ENCODE assay signal across 11 cellular contexts in genomic region chr5:102792705-102793104, GRCh38. TPM values are rescaled to one million over a fixed set of nuclear protein-coding genes. Genes with fewer than 3 reads are reported as not detected.
DNase-seq lines count a peak whose midpoint lies in the region; ATAC-seq, FAIRE-seq and TF ChIP-seq lines count a peak whose summit lies in the region.
"Had no signal": no experiment of that assay in that cellular context is flagged by ENCODE, and none has a peak within 500 bp of the region (broad histone marks: within the 10 kb centered on the region; RNA-seq: fewer than 3 reads in every experiment).

No MANE protein-coding gene starts in this region.

- POLR2A ChIA-PET in SK-N-SH (lab: Yijun Ruan, JAX) = no interaction called here

- intact Hi-C loops in pancreas (cut with DNase I) = no loop called here

- H3K9ac ChIP-seq in SK-N-SH = no peak overlapping the region

- peaks cover 16 to 23% of the 10 kb centered on the region in 2 experiments; a peak in 3 of 4 replicates for H3K4me1 ChIP-seq in SK-N-SH (ENCODE audit: control insufficient read depth in 1 of 2, insufficient read depth in 2 of 2, low read depth in 1 of 2, low read length in 1 of 2)
- H3K4me1 ChIP-seq in pancreas = peaks cover 0 to 7% (median 0%) of the 10 kb centered on the region in 3 donors

- no peak for DNase-seq in SK-N-SH
- peak; percentile 20 for DNase-seq in NB4 (ENCODE audit: low read depth)
- no peak for DNase-seq in central memory CD8-positive, alpha-beta T cell (ENCODE audit: low spot score in 2 of 2)
- no peak for DNase-seq in pancreas
- DNase-seq in C1 segment of cervical spinal cord (lab: John Stamatoyannopoulos, UW) = no peak
- DNase-seq in T1000 (lab: John Stamatoyannopoulos, UW) = no peak
- no peak for DNase-seq in GM19239 (ENCODE audit: insufficient read length, low spot score)
- DNase-seq: activated naive CD8-positive, alpha-beta T cell treated with anti-CD3 and anti-CD28 coated beads, Interleukin-2, amount 10 ng/mL, durations not matched to agents 7 days and 5 days; kidney glomerular epithelial cell had no signal

- no peaks in the 10 kb centered on the region for H3K9me3 Mint-ChIP-seq in central memory CD8-positive, alpha-beta T cell
- H3K9me3 Mint-ChIP-seq: activated naive CD8-positive, alpha-beta T cell treated with anti-CD3 and anti-CD28 coated beads, Interleukin-2, amount 10 ng/mL, durations not matched to agents 7 days and 5 days had no signal

- H3K4me2 ChIP-seq in SK-N-SH = no peak overlapping the region

- no peak for TF ChIP-seq EP300 in SK-N-SH (IDR thresholded peaks at IDR 0.05; ENCODE audit: borderline replicate concordance in 1 of 2, low read depth in 1 of 2, low read length in 1 of 2)

- peaks cover 7% of the 10 kb centered on the region for H3F3A ChIP-seq in SK-N-SH (replicated peaks; ENCODE audit: insufficient read depth)

- H3K27ac Mint-ChIP-seq in central memory CD8-positive, alpha-beta T cell (ENCODE audit: low read depth) = no peak overlapping the region
- H3K27ac Mint-ChIP-seq: activated naive CD8-positive, alpha-beta T cell treated with anti-CD3 and anti-CD28 coated beads, Interleukin-2, amount 10 ng/mL, durations not matched to agents 7 days and 5 days; CD4-positive, CD25-positive, alpha-beta regulatory T cell had no signal

- ATAC-seq in SK-N-SH treated with all-trans-retinoic acid at 6 μM for 48 hours (no peak), pancreas (peak; percentile 58 to 84 (median 71))
- ATAC-seq in central memory CD8-positive, alpha-beta T cell (replicated peaks; ENCODE audit: extremely low read depth, poor library complexity, severe bottlenecking) = peak; percentile 78

- no peaks in the 10 kb centered on the region for H3K27me3 ChIP-seq in SK-N-SH (ENCODE audit: insufficient read depth)
- H3K27me3 ChIP-seq in pancreas = no peaks in the 10 kb centered on the region

- peaks cover 26% of the 10 kb centered on the region for H3K4me1 Mint-ChIP-seq in central memory CD8-positive, alpha-beta T cell

- peak; percentile 49 for TF ChIP-seq CTCF in SK-N-SH (IDR thresholded peaks at IDR 0.05)
- TF ChIP-seq CTCF in NB4 (IDR thresholded peaks at IDR 0.05; ENCODE audit: low read depth, low read length) = no peak
- peak in 1 of 4 donors; percentile 12 for TF ChIP-seq CTCF in pancreas (IDR thresholded peaks at IDR 0.05)

- H3K4me3 Mint-ChIP-seq in central memory CD8-positive, alpha-beta T cell = no peak overlapping the region
- H3K4me3 Mint-ChIP-seq: activated naive CD8-positive, alpha-beta T cell treated with anti-CD3 and anti-CD28 coated beads, Interleukin-2, amount 10 ng/mL, durations not matched to agents 7 days and 5 days; CD4-positive, CD25-positive, alpha-beta regulatory T cell had no signal

- no peak overlapping the region for H3K27ac ChIP-seq in SK-N-SH (ENCODE audit: low read depth in 2 of 2, low read length in 1 of 2)
- no peak overlapping the region for H3K27ac ChIP-seq in pancreas

- peaks cover 38% of the 10 kb centered on the region for H3K79me2 ChIP-seq in SK-N-SH (ENCODE audit: insufficient read depth)

- H4K20me1 ChIP-seq in SK-N-SH (ENCODE audit: insufficient read depth) = no peaks in the 10 kb centered on the region

- CTCF ChIA-PET in SK-N-SH (lab: Yijun Ruan, JAX) = interaction anchor here (3.5 kb wide), 1 partner anchor 12 kb away, joined by 23 read pairs; no protein-coding TSS in a partner anchor

- H3K36me3 ChIP-seq in SK-N-SH (replicated peaks in 1 of 2; ENCODE audit: control insufficient read depth in 1 of 2, insufficient read depth in 2 of 2, low read length in 1 of 2) = no peaks in the 10 kb centered on the region
- no peaks in the 10 kb centered on the region for H3K36me3 ChIP-seq in pancreas

- H3K4me3 ChIP-seq in SK-N-SH (ENCODE audit: low read depth in 2 of 2, low read length in 1 of 2) = no peak overlapping the region
- H3K4me3 ChIP-seq in NB4 (ENCODE audit: low read depth, low read length) = no peak overlapping the region
- H3K4me3 ChIP-seq in pancreas = no peak overlapping the region

- no peaks in the 10 kb centered on the region for H3K9me2 ChIP-seq in SK-N-SH

- peak; percentile 56; the same call in 1 of the 2 replicates for TF ChIP-seq RAD21 in SK-N-SH (IDR thresholded peaks at IDR 0.05; ENCODE audit: low read length)

- H3K9me3 ChIP-seq in SK-N-SH (no peaks in the 10 kb centered on the region), pancreas (no peaks in the 10 kb centered on the region)

- FAIRE-seq in pancreas (lab: Jason Lieb, UNC) (no peak), GM19239 (lab: Jason Lieb, UNC) (no peak)

- no peaks in the 10 kb centered on the region for H3K36me3 Mint-ChIP-seq in central memory CD8-positive, alpha-beta T cell (ENCODE audit: insufficient read depth)
- H3K36me3 Mint-ChIP-seq: CD4-positive, CD25-positive, alpha-beta regulatory T cell had no signal

- no peak for TF ChIP-seq POLR2A in NB4 (IDR thresholded peaks at IDR 0.05; ENCODE audit: extremely low read depth, insufficient read length)

- H2AFZ ChIP-seq in SK-N-SH (ENCODE audit: low read depth) = no peak overlapping the region

- 92% methylated on average over 1 of the region's 1 CpG for WGBS in SK-N-SH (ENCODE audit: low lambda C conversion rate)
- WGBS in pancreas, 2 donors = 42 to 45% methylated on average over 1 of the region's 1 CpG

- H3K27me3 Mint-ChIP-seq in central memory CD8-positive, alpha-beta T cell = no peaks in the 10 kb centered on the region
- H3K27me3 Mint-ChIP-seq: activated naive CD8-positive, alpha-beta T cell treated with anti-CD3 and anti-CD28 coated beads, Interleukin-2, amount 10 ng/mL, durations not matched to agents 7 days and 5 days had no signal

TF ChIP-seq in SK-N-SH, 30 proteins besides CTCF, POLR2A, EP300 and RAD21:
- TF ChIP-seq SMC3 (IDR thresholded peaks at IDR 0.05; ENCODE audit: low read depth, low read length) = 0 out of 2 replicates have a peak, but pooled peaks have one; percentile 8
- TF ChIP-seq RFX5 (IDR thresholded peaks at IDR 0.05; ENCODE audit: low read length) = no peak

TF ChIP-seq in SK-N-SH treated with all-trans-retinoic acid at 6 μM for 48 hours, 23 proteins besides CTCF, POLR2A, EP300 and RAD21:
- no peak for TF ChIP-seq CSDC2 (CRISPR knock-in tag; IDR thresholded peaks at IDR 0.05)
- TF ChIP-seq ZNF8 (CRISPR knock-in tag; IDR thresholded peaks at IDR 0.05) = no peak
- TF ChIP-seq RARB (CRISPR knock-in tag; IDR thresholded peaks at IDR 0.05) = no peak
- TF ChIP-seq PPARA (CRISPR knock-in tag; IDR thresholded peaks at IDR 0.05; ENCODE audit: borderline replicate concordance) = no peak
- TF ChIP-seq CSRNP3 (CRISPR knock-in tag; IDR thresholded peaks at IDR 0.05) = no peak
- no peak for TF ChIP-seq TOX (CRISPR knock-in tag; IDR thresholded peaks at IDR 0.05; ENCODE audit: borderline replicate concordance)
- TF ChIP-seq ZFP30 (CRISPR knock-in tag; IDR thresholded peaks at IDR 0.05) = no peak
- TF ChIP-seq ZNF565 (CRISPR knock-in tag; conservative IDR thresholded peaks at IDR 0.05; ENCODE audit: low read depth) = no peak
- TF ChIP-seq CREB5 (CRISPR knock-in tag; IDR thresholded peaks at IDR 0.05; ENCODE audit: low read depth) = no peak
TF ChIP-seq in SK-N-SH treated with all-trans-retinoic acid at 6 μM for 48 hours: peak in this region for 0.

RNA-seq across cellular contexts. Expression of gene PAM, which starts 37.6 kb away (rescaled TPM):
- polyA plus RNA-seq in SK-N-SH (2012; rRNA removed) = 507 and 662 TPM in 2 replicates
- polyA plus RNA-seq in SK-N-SH (2012; cell fraction: cytosol; rRNA removed) = 705 and 812 TPM in 2 replicates
- 426 and 472 TPM in 2 replicates for polyA plus RNA-seq in SK-N-SH (2012; cell fraction: nucleus; rRNA removed)
- total RNA-seq in pancreas = 100 to 1,000 TPM in 2 of 6 donors, 10 to 100 TPM in 4; 47.0 to 193 (median 75.3) TPM
- 100 to 1,000 TPM in 1 of 2 donors, 10 to 100 TPM in 1; 93.3 to 242 TPM for polyA plus RNA-seq in pancreas
